8 cellular contexts compared by ENCODE assay signal in genomic region chr19:35716985-35717664, GRCh38. TPM values are rescaled to one million over a fixed set of nuclear protein-coding genes. Genes with fewer than 3 reads are reported as not detected.
DNase-seq lines count a peak whose midpoint lies in the region; ATAC-seq, FAIRE-seq and TF ChIP-seq lines count a peak whose summit lies in the region.

No MANE protein-coding gene starts in this region.

- H3K9ac ChIP-seq in NT2/D1 (ENCODE audit: insufficient read length, low read depth) = peak overlapping the region; percentile 87
- peak overlapping the region; percentile 39 for H3K9ac ChIP-seq in endothelial cell of umbilical vein (replicated peaks; ENCODE audit: extremely low read depth, insufficient read depth, low read length)

- no TSS peak for BruUV-seq in endothelial cell of umbilical vein (replicated peaks; lab: Mats Ljungman, UMichigan)

- dilution Hi-C loops in endothelial cell of umbilical vein (cut with MboI; ENCODE audit: extremely low pct_ligation_motif_present, low sequenced_read_pairs) = no loop called here

- DNase-seq in CD8-positive, alpha-beta T cell = peak; percentile 92 to 98 (median 95)
- DNase-seq in HS-5 (ENCODE audit: low read depth) = peak; percentile 81
- DNase-seq in NT2/D1 (ENCODE audit: low read depth, low spot score) = peak; percentile 89
- peak; percentile 91 for DNase-seq in activated CD8-positive, alpha-beta memory T cell treated with anti-CD3 and anti-CD28 coated beads, Interleukin-2, amount 50 U/mL, for 48 hours
- DNase-seq in endothelial cell of umbilical vein (ENCODE audit: low read depth, low spot score) = peak; percentile 95
- peak; percentile 73 to 93 for DNase-seq in stimulated activated CD8-positive, alpha-beta memory T cell treated with anti-CD3 and anti-CD28 coated beads, Interleukin-2, amount 100 ng/mL, for 48 hours (ENCODE audit: low read depth in 2 of 2)

- ATAC-seq in CD8-positive, alpha-beta T cell = peak; percentile 82
- ATAC-seq in GM19467 (IDR thresholded peaks at IDR 0.05; ENCODE audit: unreplicated experiment) = peak; percentile 56

- H3K36me3 ChIP-seq in CD8-positive, alpha-beta T cell (ENCODE audit: insufficient read depth, low read length) = peaks cover 6% of the 10 kb centered on the region
- H3K36me3 ChIP-seq in NT2/D1 (ENCODE audit: insufficient read depth, insufficient read length, low read length) = peaks cover 24% of the 10 kb centered on the region
- peaks cover 2 to 11% of the 10 kb centered on the region in 2 experiments for H3K36me3 ChIP-seq in endothelial cell of umbilical vein (ENCODE audit: control insufficient read depth in 2 of 2, extremely low read depth in 1 of 2, insufficient read depth in 2 of 2, low read length in 2 of 2)

- H3K4me2 ChIP-seq in endothelial cell of umbilical vein (ENCODE audit: insufficient read depth, low read length) = peak overlapping the region; percentile 61

- CTCF ChIA-PET in CD8-positive, alpha-beta T cell (lab: Charles Lee) = no interaction called here
- CTCF ChIA-PET in endothelial cell of umbilical vein (lab: Charles Lee) = interaction anchor here (1.0 to 1.8 kb wide), 2 partner anchors 28 to 31 kb away, joined by 3 to 7 read pairs; partner anchors contain the start of genes LIN37, PSENEN and U2AF1L4

- H4K20me1 ChIP-seq in endothelial cell of umbilical vein (replicated peaks; ENCODE audit: control insufficient read depth, extremely low read depth, insufficient read depth, low read length) = no peaks in the 10 kb centered on the region

- peak; percentile 99 for TF ChIP-seq CTCF in CD8-positive, alpha-beta T cell (IDR thresholded peaks at IDR 0.05)
- TF ChIP-seq CTCF in endothelial cell of umbilical vein (IDR thresholded peaks at IDR 0.05; ENCODE audit: extremely low read depth in 1 of 2, insufficient read depth in 1 of 2, low read depth in 1 of 2, low read length in 2 of 2) = peak; percentile 87 to 91

- H3K27me3 ChIP-seq in CD8-positive, alpha-beta T cell (ENCODE audit: insufficient read depth, low read length) = no peaks in the 10 kb centered on the region
- H3K27me3 ChIP-seq in NT2/D1 (ENCODE audit: insufficient read depth, insufficient read length) = no peaks in the 10 kb centered on the region
- no peaks in the 10 kb centered on the region for H3K27me3 ChIP-seq in endothelial cell of umbilical vein (ENCODE audit: control insufficient read depth in 2 of 2, insufficient read depth in 2 of 2, low read length in 2 of 2)
- no peaks in the 10 kb centered on the region for H3K27me3 ChIP-seq in mononuclear cell (ENCODE audit: insufficient read depth, low read length)

- peak overlapping the region; percentile 96 for H3K4me3 Mint-ChIP-seq in CD8-positive, alpha-beta T cell

- H3K9me3 ChIP-seq in CD8-positive, alpha-beta T cell (ENCODE audit: low read length) = no peaks in the 10 kb centered on the region
- H3K9me3 ChIP-seq in NT2/D1 (ENCODE audit: insufficient read depth, low read length) (no peaks in the 10 kb centered on the region), endothelial cell of umbilical vein (replicated peaks; ENCODE audit: control insufficient read depth, insufficient read depth, low read length) (no peaks in the 10 kb centered on the region), mononuclear cell (ENCODE audit: low read depth, low read length) (no peaks in the 10 kb centered on the region)

- H3K27ac Mint-ChIP-seq in CD8-positive, alpha-beta T cell = peak overlapping the region; percentile 97

- POLR2A ChIA-PET in CD8-positive, alpha-beta T cell (lab: Charles Lee) = interaction anchor here (1.6 to 1.9 kb wide), 2 partner anchors 23 to 27 kb away, joined by 7 to 17 read pairs; partner anchors contain the start of gene U2AF1L4
- POLR2A ChIA-PET in endothelial cell of umbilical vein (lab: Charles Lee) = no interaction called here

- peaks cover 58% of the 10 kb centered on the region for H3K4me1 ChIP-seq in CD8-positive, alpha-beta T cell (ENCODE audit: insufficient read depth, low read length)
- H3K4me1 ChIP-seq in NT2/D1 (ENCODE audit: insufficient read depth, insufficient read length) = peaks cover 12% of the 10 kb centered on the region
- H3K4me1 ChIP-seq in endothelial cell of umbilical vein (ENCODE audit: control insufficient read depth, extremely low read depth, insufficient read depth, low read length) = peaks cover 17% of the 10 kb centered on the region
- peaks cover 59% of the 10 kb centered on the region for H3K4me1 ChIP-seq in mononuclear cell (ENCODE audit: insufficient read depth, low read length)

- peaks cover 30% of the 10 kb centered on the region for H3K79me2 ChIP-seq in endothelial cell of umbilical vein (ENCODE audit: control insufficient read depth, insufficient read depth, low read length)

- peaks cover 61% of the 10 kb centered on the region for H3K4me1 Mint-ChIP-seq in CD8-positive, alpha-beta T cell (ENCODE audit: low read depth)

- H2AFZ ChIP-seq in endothelial cell of umbilical vein (ENCODE audit: low read depth, low read length) = peak overlapping the region; percentile 97

- no peaks in the 10 kb centered on the region for H3K27me3 Mint-ChIP-seq in CD8-positive, alpha-beta T cell (ENCODE audit: low read depth)

- peak overlapping the region; percentile 84 for H3K4me3 ChIP-seq in CD8-positive, alpha-beta T cell (ENCODE audit: low read depth, low read length)
- H3K4me3 ChIP-seq in NT2/D1 (ENCODE audit: insufficient read length, low read depth) = peak overlapping the region; percentile 85
- H3K4me3 ChIP-seq in endothelial cell of umbilical vein (replicated peaks in 1 of 3; ENCODE audit: insufficient read depth in 1 of 3, low read depth in 1 of 3, low read length in 3 of 3) = peak overlapping the region; percentile 30 to 57 (median 46)
- peak overlapping the region; percentile 63 for H3K4me3 ChIP-seq in mononuclear cell (ENCODE audit: low read length)

- peak overlapping the region; percentile 44 for H3K27ac ChIP-seq in CD8-positive, alpha-beta T cell (ENCODE audit: low read depth, low read length)
- peak overlapping the region; percentile 36 for H3K27ac ChIP-seq in endothelial cell of umbilical vein (ENCODE audit: insufficient read depth, low read depth, low read length)

- no peaks in the 10 kb centered on the region for H3K9me1 ChIP-seq in endothelial cell of umbilical vein (replicated peaks; ENCODE audit: control insufficient read depth, extremely low read depth, insufficient read depth, low read length)

- intact Hi-C loops in CD8-positive, alpha-beta T cell (cut with DNase I, micrococcal nuclease) = loop anchor here (1.0 to 5.0 kb wide), 17 partner anchors 15 to 214 kb away; partner anchors contain the start of genes ARHGAP33 (in 2 of the 2), COX6B1 (in 2 of the 2), PROSER3 (in 2 of the 2) and PSENEN (in 2 of the 2)
- intact Hi-C loops in endothelial cell of umbilical vein (cut with micrococcal nuclease) = loop anchor here (1.0 kb wide), 11 partner anchors 15 to 365 kb away; partner anchors contain the start of genes PROSER3, PSENEN and U2AF1L4

- H3K9me3 Mint-ChIP-seq in CD8-positive, alpha-beta T cell = no peaks in the 10 kb centered on the region

- peaks cover 17% of the 10 kb centered on the region for H3K36me3 Mint-ChIP-seq in CD8-positive, alpha-beta T cell

- TF ChIP-seq POLR2A in endothelial cell of umbilical vein (IDR thresholded peaks at IDR 0.05; ENCODE audit: low read depth, low read length) = no peak

- FAIRE-seq in endothelial cell of umbilical vein (lab: Jason Lieb, UNC) = peak; percentile 90

RNA-seq across cellular contexts. Expression of gene KMT2B, which starts 0.7 kb away (rescaled TPM):
- 10 to 100 TPM; 57.4 to 61.0 TPM for total RNA-seq in CD8-positive, alpha-beta T cell
- total RNA-seq in endothelial cell of umbilical vein (37.2 and 40.0 TPM in 2 replicates), mononuclear cell (10.8 TPM)
- polyA plus RNA-seq in endothelial cell of umbilical vein = 28.4 and 30.1 TPM in 2 replicates
- 24.0 and 26.7 TPM in 2 replicates for polyA plus RNA-seq in endothelial cell of umbilical vein (2011; cell fraction: cytosol; rRNA removed)
- polyA plus RNA-seq in endothelial cell of umbilical vein (2011; cell fraction: nucleus; rRNA removed) = 104 and 136 TPM in 2 replicates
- 29.0 and 33.0 TPM in 2 replicates for polyA plus RNA-seq in endothelial cell of umbilical vein (2012)
- 18.3 and 18.8 TPM in 2 replicates for polyA minus RNA-seq in endothelial cell of umbilical vein
- 11.7 TPM for polyA minus RNA-seq in endothelial cell of umbilical vein (2011; cell fraction: cytosol; rRNA and poly(A)+ RNA removed)
- 17.0 and 23.1 TPM in 2 replicates for polyA minus RNA-seq in endothelial cell of umbilical vein (2011; cell fraction: nucleus; rRNA and poly(A)+ RNA removed)

RNA-seq across cellular contexts. Expression of gene ZBTB32, which starts 12.8 kb away (rescaled TPM):
- 1 to 10 TPM; 4.3 to 7.3 TPM for total RNA-seq in CD8-positive, alpha-beta T cell
- total RNA-seq in endothelial cell of umbilical vein (not detected in 2 replicates), mononuclear cell (0.42 TPM)
- polyA plus RNA-seq in endothelial cell of umbilical vein = not detected in 2 replicates
- not detected in 2 replicates for polyA plus RNA-seq in endothelial cell of umbilical vein (2011; cell fraction: cytosol; rRNA removed)
- not detected in 2 replicates for polyA plus RNA-seq in endothelial cell of umbilical vein (2011; cell fraction: nucleus; rRNA removed)
- polyA plus RNA-seq in endothelial cell of umbilical vein (2012) = 0.23 TPM in 1 of 2 replicates, not detected in the other
- polyA minus RNA-seq in endothelial cell of umbilical vein = not detected in 2 replicates
- polyA minus RNA-seq in endothelial cell of umbilical vein (2011; cell fraction: cytosol; rRNA and poly(A)+ RNA removed) = not detected
- polyA minus RNA-seq in endothelial cell of umbilical vein (2011; cell fraction: nucleus; rRNA and poly(A)+ RNA removed) = not detected in 2 replicates

RNA-seq across cellular contexts. Expression of gene IGFLR1, which starts 25.1 kb away (rescaled TPM):
- total RNA-seq in CD8-positive, alpha-beta T cell = 10 to 100 TPM; 31.7 to 38.2 TPM
- total RNA-seq in endothelial cell of umbilical vein (2.6 and 3.4 TPM in 2 replicates), mononuclear cell (8.7 TPM)
- 7.6 and 11.8 TPM in 2 replicates for polyA plus RNA-seq in endothelial cell of umbilical vein
- 2.3 and 4.5 TPM in 2 replicates for polyA plus RNA-seq in endothelial cell of umbilical vein (2011; cell fraction: cytosol; rRNA removed)
- 3.4 and 4.9 TPM in 2 replicates for polyA plus RNA-seq in endothelial cell of umbilical vein (2011; cell fraction: nucleus; rRNA removed)
- polyA plus RNA-seq in endothelial cell of umbilical vein (2012) = 2.8 and 3.8 TPM in 2 replicates
- polyA minus RNA-seq in endothelial cell of umbilical vein = 1.1 and 2.8 TPM in 2 replicates
- 5.9 TPM for polyA minus RNA-seq in endothelial cell of umbilical vein (2011; cell fraction: cytosol; rRNA and poly(A)+ RNA removed)
- polyA minus RNA-seq in endothelial cell of umbilical vein (2011; cell fraction: nucleus; rRNA and poly(A)+ RNA removed) = 0.96 and 1.7 TPM in 2 replicates

RNA-seq across cellular contexts. Expression of gene U2AF1L4, which starts 28.1 kb away (rescaled TPM):
- 10 to 100 TPM; 65.2 to 69.5 TPM for total RNA-seq in CD8-positive, alpha-beta T cell
- total RNA-seq in endothelial cell of umbilical vein = 5.6 and 10.5 TPM in 2 replicates
- 13.5 and 15.0 TPM in 2 replicates for polyA plus RNA-seq in endothelial cell of umbilical vein
- polyA plus RNA-seq in endothelial cell of umbilical vein (2011; cell fraction: cytosol; rRNA removed) = 8.4 and 10.2 TPM in 2 replicates
- polyA plus RNA-seq in endothelial cell of umbilical vein (2011; cell fraction: nucleus; rRNA removed) = 42.0 and 48.4 TPM in 2 replicates
- polyA plus RNA-seq in endothelial cell of umbilical vein (2012) = 7.9 and 8.9 TPM in 2 replicates
- polyA minus RNA-seq in endothelial cell of umbilical vein = 6.2 and 7.0 TPM in 2 replicates
- 6.1 TPM for polyA minus RNA-seq in endothelial cell of umbilical vein (2011; cell fraction: cytosol; rRNA and poly(A)+ RNA removed)
- 8.8 and 11.3 TPM in 2 replicates for polyA minus RNA-seq in endothelial cell of umbilical vein (2011; cell fraction: nucleus; rRNA and poly(A)+ RNA removed)
- 18.4 TPM for total RNA-seq in mononuclear cell

RNA-seq across cellular contexts. Expression of gene PSENEN, which starts 28.3 kb away (rescaled TPM):
- 10 to 100 TPM in 1 of 2 experiments, 1 to 10 TPM in 1; 9.4 to 11.1 TPM for total RNA-seq in CD8-positive, alpha-beta T cell
- total RNA-seq in endothelial cell of umbilical vein (65.6 and 70.1 TPM in 2 replicates), mononuclear cell (8.0 TPM)
- 60.0 and 86.8 TPM in 2 replicates for polyA plus RNA-seq in endothelial cell of umbilical vein
- polyA plus RNA-seq in endothelial cell of umbilical vein (2011; cell fraction: cytosol; rRNA removed) = 47.8 and 53.4 TPM in 2 replicates
- polyA plus RNA-seq in endothelial cell of umbilical vein (2011; cell fraction: nucleus; rRNA removed) = 21.6 and 24.9 TPM in 2 replicates
- polyA plus RNA-seq in endothelial cell of umbilical vein (2012) = 72.2 and 84.2 TPM in 2 replicates
- 55.3 and 57.8 TPM in 2 replicates for polyA minus RNA-seq in endothelial cell of umbilical vein
- 12.5 TPM for polyA minus RNA-seq in endothelial cell of umbilical vein (2011; cell fraction: cytosol; rRNA and poly(A)+ RNA removed)
- 4.0 and 5.7 TPM in 2 replicates for polyA minus RNA-seq in endothelial cell of umbilical vein (2011; cell fraction: nucleus; rRNA and poly(A)+ RNA removed)

Comparison
In these comparisons a context has a peak if more than half of its experiments do, and no peak if none do; other contexts are left out.
1. Peak in every context shown above with its lines: DNase-seq, ATAC-seq, H3K4me3 ChIP-seq and H3K27ac ChIP-seq.